In genomic region chr7:101328159-101328558, GRCh38 we compare ENCODE assay signal across 1 cellular context.
TF ChIP-seq lines count a peak whose summit lies in the region.

No MANE protein-coding gene starts in this region.

TF ChIP-seq in HEK293, 187 proteins besides CTCF, POLR2A, EP300 and RAD21 (continued from another document):
- TF ChIP-seq, protein P1, sequence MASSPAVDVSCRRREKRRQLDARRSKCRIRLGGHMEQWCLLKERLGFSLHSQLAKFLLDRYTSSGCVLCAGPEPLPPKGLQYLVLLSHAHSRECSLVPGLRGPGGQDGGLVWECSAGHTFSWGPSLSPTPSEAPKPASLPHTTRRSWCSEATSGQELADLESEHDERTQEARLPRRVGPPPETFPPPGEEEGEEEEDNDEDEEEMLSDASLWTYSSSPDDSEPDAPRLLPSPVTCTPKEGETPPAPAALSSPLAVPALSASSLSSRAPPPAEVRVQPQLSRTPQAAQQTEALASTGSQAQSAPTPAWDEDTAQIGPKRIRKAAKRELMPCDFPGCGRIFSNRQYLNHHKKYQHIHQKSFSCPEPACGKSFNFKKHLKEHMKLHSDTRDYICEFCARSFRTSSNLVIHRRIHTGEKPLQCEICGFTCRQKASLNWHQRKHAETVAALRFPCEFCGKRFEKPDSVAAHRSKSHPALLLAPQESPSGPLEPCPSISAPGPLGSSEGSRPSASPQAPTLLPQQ (tag by site-specific recombination; IDR thresholded peaks at IDR 0.05) = no peak
- no peak for TF ChIP-seq ZNF670 (tag by site-specific recombination; IDR thresholded peaks at IDR 0.05; ENCODE audit: low read depth)
- peak; percentile 81; the same call in 1 of the 2 replicates for TF ChIP-seq ZNF266 (tag by site-specific recombination; IDR thresholded peaks at IDR 0.05; ENCODE audit: low read depth)
- no peak for TF ChIP-seq SCRT1 (tag by site-specific recombination; IDR thresholded peaks at IDR 0.05; ENCODE audit: borderline replicate concordance)
- no peak for TF ChIP-seq BCL11A (tag by site-specific recombination; IDR thresholded peaks at IDR 0.05; ENCODE audit: low read depth)
- no peak for TF ChIP-seq ZBTB21 (tag by site-specific recombination; IDR thresholded peaks at IDR 0.05)
- peak; percentile 77 for TF ChIP-seq ZNF623 (tag by site-specific recombination; IDR thresholded peaks at IDR 0.05)
- no peak for TF ChIP-seq KLF1 (tag by site-specific recombination; IDR thresholded peaks at IDR 0.05)
- no peak for TF ChIP-seq ZNF658 (tag by site-specific recombination; IDR thresholded peaks at IDR 0.05)
- no peak for TF ChIP-seq PATZ1 (tag by site-specific recombination; IDR thresholded peaks at IDR 0.05)
- no peak for TF ChIP-seq SCRT2 (tag by site-specific recombination; IDR thresholded peaks at IDR 0.05)
- TF ChIP-seq TRIM28 (IDR thresholded peaks at IDR 0.05; ENCODE audit: borderline replicate concordance, low read length) = no peak
- no peak for TF ChIP-seq ZNF184 (tag by site-specific recombination; IDR thresholded peaks at IDR 0.05)
- TF ChIP-seq ZFP41 (tag by site-specific recombination; IDR thresholded peaks at IDR 0.05; ENCODE audit: borderline replicate concordance) = no peak
- no peak for TF ChIP-seq ZNF830 (tag by site-specific recombination; IDR thresholded peaks at IDR 0.05; ENCODE audit: low read depth)
- 0 out of 2 replicates have a peak, but pooled peaks have one; percentile 51 for TF ChIP-seq ZFP37 (tag by site-specific recombination; IDR thresholded peaks at IDR 0.05)
- no peak for TF ChIP-seq ZNF214 (tag by site-specific recombination; IDR thresholded peaks at IDR 0.05; ENCODE audit: borderline replicate concordance)
- TF ChIP-seq ZNF747 (tag by site-specific recombination; IDR thresholded peaks at IDR 0.05) = no peak
- TF ChIP-seq ZNF585B (tag by site-specific recombination; IDR thresholded peaks at IDR 0.05) = no peak
- no peak for TF ChIP-seq GLIS1 (tag by site-specific recombination; IDR thresholded peaks at IDR 0.05)
- no peak for TF ChIP-seq ZNF239 (tag by site-specific recombination; IDR thresholded peaks at IDR 0.05)
- peak; percentile 79 for TF ChIP-seq ZNF510 (tag by site-specific recombination; IDR thresholded peaks at IDR 0.05; ENCODE audit: insufficient replicate concordance)
- no peak for TF ChIP-seq ZNF776 (tag by site-specific recombination; IDR thresholded peaks at IDR 0.05; ENCODE audit: borderline replicate concordance)
- no peak for TF ChIP-seq ZNF610 (tag by site-specific recombination; IDR thresholded peaks at IDR 0.05; ENCODE audit: borderline replicate concordance)
- TF ChIP-seq ZNF2 (tag by site-specific recombination; IDR thresholded peaks at IDR 0.05) = no peak
- no peak for TF ChIP-seq ZNF146 (tag by site-specific recombination; IDR thresholded peaks at IDR 0.05)
- TF ChIP-seq, protein P2, sequence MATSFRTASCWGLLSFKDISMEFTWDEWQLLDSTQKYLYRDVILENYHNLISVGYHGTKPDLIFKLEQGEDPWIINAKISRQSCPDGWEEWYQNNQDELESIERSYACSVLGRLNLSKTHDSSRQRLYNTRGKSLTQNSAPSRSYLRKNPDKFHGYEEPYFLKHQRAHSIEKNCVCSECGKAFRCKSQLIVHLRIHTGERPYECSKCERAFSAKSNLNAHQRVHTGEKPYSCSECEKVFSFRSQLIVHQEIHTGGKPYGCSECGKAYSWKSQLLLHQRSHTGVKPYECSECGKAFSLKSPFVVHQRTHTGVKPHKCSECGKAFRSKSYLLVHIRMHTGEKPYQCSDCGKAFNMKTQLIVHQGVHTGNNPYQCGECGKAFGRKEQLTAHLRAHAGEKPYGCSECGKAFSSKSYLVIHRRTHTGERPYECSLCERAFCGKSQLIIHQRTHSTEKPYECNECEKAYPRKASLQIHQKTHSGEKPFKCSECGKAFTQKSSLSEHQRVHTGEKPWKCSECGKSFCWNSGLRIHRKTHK (tag by site-specific recombination; IDR thresholded peaks at IDR 0.05) = no peak
